In the genomic region with DNA sequence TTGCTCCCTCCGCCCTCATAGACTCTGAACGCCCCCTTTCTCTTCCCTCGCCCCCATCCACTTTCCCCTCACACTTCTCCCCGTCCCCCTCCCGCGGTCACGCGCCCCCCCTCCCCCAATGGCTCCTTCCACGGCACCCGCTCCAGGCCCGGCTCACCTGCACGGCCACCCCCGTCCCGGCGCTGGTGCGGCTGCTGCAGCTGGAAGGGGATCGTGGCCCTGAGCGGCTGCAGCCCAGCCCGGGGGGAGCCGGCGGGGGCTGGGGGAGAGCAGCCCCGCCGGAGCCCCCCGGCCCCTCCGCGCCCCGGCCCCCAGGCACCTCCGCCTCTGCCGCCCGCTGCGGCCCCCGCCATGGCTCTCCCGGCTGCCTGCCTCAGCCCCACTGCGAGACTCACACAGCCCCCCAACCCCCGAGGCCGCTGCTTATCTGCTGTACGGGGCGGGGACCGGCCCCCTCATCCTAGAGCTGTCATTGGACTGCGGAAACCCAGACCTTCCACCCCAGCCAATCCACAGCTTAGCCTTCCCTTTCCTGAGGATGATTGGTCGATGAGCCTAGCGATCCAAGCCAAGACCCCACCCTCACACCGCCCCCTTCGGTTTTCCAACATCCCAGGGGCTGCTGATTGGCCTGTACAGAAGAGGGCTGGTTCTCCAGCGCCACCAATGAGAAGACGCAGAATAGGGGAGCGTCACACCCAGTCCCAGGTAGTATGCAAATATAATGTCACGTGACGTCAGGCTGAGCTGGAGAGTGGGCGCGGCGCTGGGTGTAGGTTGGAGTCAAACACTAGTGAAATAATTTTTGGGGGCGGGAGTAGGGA, we compare ENCODE assay signal across 7 cellular contexts.
DNase-seq lines count a peak whose midpoint lies in the region; ATAC-seq lines count a peak whose summit lies in the region.

A gene with protein sequence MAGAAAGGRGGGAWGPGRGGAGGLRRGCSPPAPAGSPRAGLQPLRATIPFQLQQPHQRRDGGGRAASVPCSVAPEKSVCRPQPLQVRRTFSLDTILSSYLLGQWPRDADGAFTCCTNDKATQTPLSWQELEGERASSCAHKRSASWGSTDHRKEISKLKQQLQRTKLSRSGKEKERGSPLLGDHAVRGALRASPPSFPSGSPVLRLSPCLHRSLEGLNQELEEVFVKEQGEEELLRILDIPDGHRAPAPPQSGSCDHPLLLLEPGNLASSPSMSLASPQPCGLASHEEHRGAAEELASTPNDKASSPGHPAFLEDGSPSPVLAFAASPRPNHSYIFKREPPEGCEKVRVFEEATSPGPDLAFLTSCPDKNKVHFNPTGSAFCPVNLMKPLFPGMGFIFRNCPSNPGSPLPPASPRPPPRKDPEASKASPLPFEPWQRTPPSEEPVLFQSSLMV (minus strand): TSS at position 397 of the 824 bp plus-strand sequence. CDS start 44 bp downstream, at position 353.

- DNase-seq in NCI-H2081 (lab: John Stamatoyannopoulos, UW) (peak; percentile 98 to 100), T-helper 9 cell (peak; percentile 87), astrocyte of the hippocampus (ENCODE audit: low read depth, low spot score) (peak; percentile 99), hippocampal formation (lab: John Stamatoyannopoulos, UW) (peak; percentile 94 to 95), retina (peak; percentile 93)

- peak; percentile 96 for ATAC-seq in GM18511 (IDR thresholded peaks at IDR 0.05; ENCODE audit: unreplicated experiment)
- peak; percentile 89 for ATAC-seq in HG03025 (IDR thresholded peaks at IDR 0.05; ENCODE audit: low FRiP score, unreplicated experiment)

Comparison
In these comparisons a context has a peak if more than half of its experiments do, and no peak if none do; other contexts are left out.
1. Peak in every context shown above with its lines: DNase-seq and ATAC-seq.